37 cellular contexts compared by ENCODE assay signal in genomic region chr7:98892609-98893008, GRCh38. TPM values are rescaled to one million over a fixed set of nuclear protein-coding genes. Genes with fewer than 3 reads are reported as not detected.
"Had no signal": no experiment of that assay in that cellular context is flagged by ENCODE, and none has a peak within 500 bp of the region (broad histone marks: within the 10 kb centered on the region; RNA-seq: fewer than 3 reads in every experiment).

No MANE protein-coding gene starts in this region.

- H3K9me3 Mint-ChIP-seq: activated naive CD4-positive, alpha-beta T cell treated with anti-CD3 and anti-CD28 coated beads for 36 hours; activated naive CD4-positive, alpha-beta T cell treated with anti-CD3 and anti-CD28 coated beads, Interleukin-2, amount 10 ng/mL, durations not matched to agents 7 days and 5 days; activated naive CD4-positive, alpha-beta T cell treated with anti-CD3 and anti-CD28 coated beads, Interleukin-2, amount 50 U/mL, for 24 hours; activated naive CD4-positive, alpha-beta T cell treated with anti-CD3 and anti-CD28 coated beads, Interleukin-2, amount 50 U/mL, for 72 hours; activated naive CD8-positive, alpha-beta T cell treated with anti-CD3 and anti-CD28 coated beads for 36 hours; activated naive CD8-positive, alpha-beta T cell treated with anti-CD3 and anti-CD28 coated beads, Interleukin-2, amount 10 ng/mL, durations not matched to agents 7 days and 5 days; activated naive CD8-positive, alpha-beta T cell treated with anti-CD3 and anti-CD28 coated beads, Interleukin-2, amount 50 U/mL, for 24 hours; activated T-cell treated with anti-CD3 and anti-CD28 coated beads, Interleukin-2, amount 50 U/mL, for 4 hours; activated T-cell treated with anti-CD3 and anti-CD28 coated beads, Interleukin-2, amount 50 U/mL, for 72 hours; activated T-helper 1 cell treated with anti-CD3 and anti-CD28 coated beads, Interleukin-12 subunit alpha, Interleukin-12 subunit beta, Interleukin-2, Interleukin-4 antibody, amounts not matched to agents 30 ng/mL and 10 ng/mL and 1 ng/mL, durations not matched to agents 14 hours and 24 hours and 36 hours; activated T-helper 17 cell treated with anti-CD3 and anti-CD28 coated beads, Interleukin-2, amount 50 U/mL, for 72 hours; activated T-helper 2 cell treated with anti-CD3 and anti-CD28 coated beads, Interferon-gamma antibody, Interleukin-2, Interleukin-4, amounts not matched to agents 10 μg/mL and 5 μg/mL and 100 μg/mL, durations not matched to agents 14 hours and 24 hours and 36 hours; brain; central memory CD8-positive, alpha-beta T cell had no signal

- H3K27ac Mint-ChIP-seq: activated naive CD4-positive, alpha-beta T cell treated with anti-CD3 and anti-CD28 coated beads for 36 hours; activated naive CD4-positive, alpha-beta T cell treated with anti-CD3 and anti-CD28 coated beads, Interleukin-2, amount 10 ng/mL, durations not matched to agents 7 days and 5 days; activated naive CD4-positive, alpha-beta T cell treated with anti-CD3 and anti-CD28 coated beads, Interleukin-2, amount 50 U/mL, for 24 hours; activated naive CD8-positive, alpha-beta T cell; activated naive CD8-positive, alpha-beta T cell treated with anti-CD3 and anti-CD28 coated beads for 36 hours; activated naive CD8-positive, alpha-beta T cell treated with anti-CD3 and anti-CD28 coated beads, Interleukin-2, amount 10 ng/mL, durations not matched to agents 7 days and 5 days; activated naive CD8-positive, alpha-beta T cell treated with anti-CD3 and anti-CD28 coated beads, Interleukin-2, amount 50 U/mL, for 24 hours; activated T-cell treated with anti-CD3 and anti-CD28 coated beads, Interleukin-2, amount 50 U/mL, for 72 hours; activated T-helper 17 cell treated with anti-CD3 and anti-CD28 coated beads, Interleukin-2, amount 50 U/mL, for 72 hours; activated T-helper 2 cell treated with anti-CD3 and anti-CD28 coated beads, Interferon-gamma antibody, Interleukin-2, Interleukin-4, amounts not matched to agents 10 μg/mL and 5 μg/mL and 100 μg/mL, durations not matched to agents 14 hours and 24 hours and 36 hours had no signal

- H3K27me3 Mint-ChIP-seq: activated naive CD4-positive, alpha-beta T cell treated with anti-CD3 and anti-CD28 coated beads, Interleukin-2, amount 10 ng/mL, durations not matched to agents 7 days and 5 days; activated naive CD4-positive, alpha-beta T cell treated with anti-CD3 and anti-CD28 coated beads, Interleukin-2, amount 50 U/mL, for 24 hours; activated naive CD8-positive, alpha-beta T cell; activated naive CD8-positive, alpha-beta T cell treated with anti-CD3 and anti-CD28 coated beads for 36 hours; activated naive CD8-positive, alpha-beta T cell treated with anti-CD3 and anti-CD28 coated beads, Interleukin-2, amount 10 ng/mL, durations not matched to agents 7 days and 5 days; activated naive CD8-positive, alpha-beta T cell treated with anti-CD3 and anti-CD28 coated beads, Interleukin-2, amount 50 U/mL, for 24 hours; activated T-helper 17 cell treated with anti-CD3 and anti-CD28 coated beads, Interleukin-2, amount 50 U/mL, for 72 hours; brain; central memory CD8-positive, alpha-beta T cell had no signal

- DNase-seq: activated effector memory CD4-positive, alpha-beta T cell treated with anti-CD3 and anti-CD28 coated beads, Interleukin-2, amount 50 U/mL, for 16 hours; activated effector memory CD4-positive, alpha-beta T cell treated with Interleukin-2 at 50 U/mL for 16 hours; activated gamma-delta T cell; activated gamma-delta T cell treated with Interleukin-2 at 50 U/mL for 16 hours; activated naive CD4-positive, alpha-beta T cell; activated naive CD4-positive, alpha-beta T cell treated with anti-CD3 and anti-CD28 coated beads for 36 hours; activated naive CD4-positive, alpha-beta T cell treated with anti-CD3 and anti-CD28 coated beads, Interleukin-2, amount 10 ng/mL, durations not matched to agents 7 days and 5 days; activated naive CD4-positive, alpha-beta T cell treated with anti-CD3 and anti-CD28 coated beads, Interleukin-2, amount 50 U/mL, for 16 hours; activated naive CD4-positive, alpha-beta T cell treated with Interleukin-2 at 50 U/mL for 16 hours; activated naive CD8-positive, alpha-beta T cell treated with anti-CD3 and anti-CD28 coated beads for 36 hours; activated naive CD8-positive, alpha-beta T cell treated with anti-CD3 and anti-CD28 coated beads, Interleukin-2, amount 10 ng/mL, durations not matched to agents 7 days and 5 days; activated naive CD8-positive, alpha-beta T cell treated with anti-CD3 and anti-CD28 coated beads, Interleukin-2, amount 50 U/mL, for 24 hours; activated T-cell treated with anti-CD3 and anti-CD28 coated beads, Interleukin-2, amount 50 U/mL, for 1 hour; activated T-cell treated with anti-CD3 and anti-CD28 coated beads, Interleukin-2, amount 50 U/mL, for 4 hours; activated T-cell treated with anti-CD3 and anti-CD28 coated beads, Interleukin-2, amount 50 U/mL, for 48 hours; activated T-cell treated with anti-CD3 and anti-CD28 coated beads, Interleukin-2, amount 50 U/mL, for 72 hours; amniotic stem cell; anterior cingulate cortex; aorta; body of pancreas; brain microvascular endothelial cell; caudate nucleus; central memory CD4-positive, alpha-beta T cell; cerebellar nuclear complex had no signal

- H3K4me3 ChIP-seq: adrenal gland, ascending aorta, body of pancreas, breast epithelium, cardiac muscle cell had no signal

- H3K27ac ChIP-seq: adrenal gland, ascending aorta, body of pancreas, brain microvascular endothelial cell, breast epithelium, cardiac muscle cell had no signal

- H3K4me3 Mint-ChIP-seq: activated naive CD4-positive, alpha-beta T cell treated with anti-CD3 and anti-CD28 coated beads for 36 hours; activated naive CD4-positive, alpha-beta T cell treated with anti-CD3 and anti-CD28 coated beads, Interleukin-2, amount 10 ng/mL, durations not matched to agents 7 days and 5 days; activated naive CD4-positive, alpha-beta T cell treated with anti-CD3 and anti-CD28 coated beads, Interleukin-2, amount 50 U/mL, for 24 hours; activated naive CD8-positive, alpha-beta T cell; activated naive CD8-positive, alpha-beta T cell treated with anti-CD3 and anti-CD28 coated beads for 36 hours; activated naive CD8-positive, alpha-beta T cell treated with anti-CD3 and anti-CD28 coated beads, Interleukin-2, amount 10 ng/mL, durations not matched to agents 7 days and 5 days; activated naive CD8-positive, alpha-beta T cell treated with anti-CD3 and anti-CD28 coated beads, Interleukin-2, amount 50 U/mL, for 24 hours; activated T-cell treated with anti-CD3 and anti-CD28 coated beads, Interleukin-2, amount 50 U/mL, for 4 hours; activated T-cell treated with anti-CD3 and anti-CD28 coated beads, Interleukin-2, amount 50 U/mL, for 72 hours; activated T-helper 1 cell treated with anti-CD3 and anti-CD28 coated beads, Interleukin-12 subunit alpha, Interleukin-12 subunit beta, Interleukin-2, Interleukin-4 antibody, amounts not matched to agents 30 ng/mL and 10 ng/mL and 1 ng/mL, durations not matched to agents 14 hours and 24 hours and 36 hours; activated T-helper 17 cell treated with anti-CD3 and anti-CD28 coated beads, Interleukin-2, amount 50 U/mL, for 72 hours; brain; central memory CD8-positive, alpha-beta T cell had no signal

- H3K4me1 Mint-ChIP-seq: brain had no signal

RNA-seq across cellular contexts. Expression of gene TMEM130, which starts 22.8 kb away (rescaled TPM):
- total RNA-seq: activated naive CD4-positive, alpha-beta T cell treated with anti-CD3 and anti-CD28 coated beads, Interleukin-2, amount 50 U/mL, for 72 hours; activated naive CD8-positive, alpha-beta T cell treated with anti-CD3 and anti-CD28 coated beads for 36 hours; activated naive CD8-positive, alpha-beta T cell treated with anti-CD3 and anti-CD28 coated beads, Interleukin-2, amount 10 ng/mL, durations not matched to agents 7 days and 5 days; activated T-cell treated with anti-CD3 and anti-CD28 coated beads, Interleukin-2, amount 50 U/mL, for 4 hours; activated T-helper 17 cell treated with anti-CD3 and anti-CD28 coated beads, Interleukin-2, amount 50 U/mL, for 72 hours; activated T-helper 2 cell treated with anti-CD3 and anti-CD28 coated beads, Interferon-gamma antibody, Interleukin-2, Interleukin-4, amounts not matched to agents 10 μg/mL and 5 μg/mL and 100 μg/mL, durations not matched to agents 14 hours and 24 hours and 36 hours; bronchial epithelial cell had no signal
